8 cellular contexts compared by ENCODE assay signal in genomic region chr17:40070644-40070894, GRCh38. TPM values are rescaled to one million over a fixed set of nuclear protein-coding genes. Genes with fewer than 3 reads are reported as not detected.
DNase-seq lines count a peak whose midpoint lies in the region; ATAC-seq lines count a peak whose summit lies in the region.

No MANE protein-coding gene starts in this region.

- H3K4me1 Mint-ChIP-seq in activated CD4-positive, alpha-beta T cell treated with anti-CD3 and anti-CD28 coated beads for 36 hours: peaks cover 66% of the 10 kb centered on the region

- H3K27ac Mint-ChIP-seq in activated CD4-positive, alpha-beta T cell treated with anti-CD3 and anti-CD28 coated beads for 36 hours: peak overlapping the region; percentile 42

- intact Hi-C loops in activated CD4-positive, alpha-beta T cell treated with anti-CD3 and anti-CD28 coated beads for 36 hours (cut with DNase I, micrococcal nuclease): no loop called here

- no peak for DNase-seq in activated CD4-positive, alpha-beta T cell treated with anti-CD3 and anti-CD28 coated beads for 36 hours
- no peak for DNase-seq in activated CD4-positive, alpha-beta T cell treated with anti-CD3 and anti-CD28 coated beads, Interleukin-2, amount 50 U/mL, for 1 hour
- no peak for DNase-seq in Karpas-422
- DNase-seq in activated CD4-positive, alpha-beta T cell treated with anti-CD3 and anti-CD28 coated beads, Interleukin-2, amount 50 U/mL, for 4 hours: no peak

- no peak overlapping the region for H3K4me2 ChIP-seq in Karpas-422 (ENCODE audit: low read depth, low read length, poor library complexity, severe bottlenecking)

- H2AFZ ChIP-seq in Karpas-422 (ENCODE audit: low read length): no peak overlapping the region

- H3K9me2 ChIP-seq in Karpas-422 (replicated peaks; ENCODE audit: insufficient read depth, low read length): no peaks in the 10 kb centered on the region

- H3K27ac ChIP-seq in angular gyrus (ENCODE audit: low read depth, low read length): peak overlapping the region; percentile 99
- H3K27ac ChIP-seq in mucosa of rectum (ENCODE audit: low read depth in 2 of 2, low read length in 2 of 2): peak overlapping the region; percentile 96 to 98
- peak overlapping the region; percentile 100 for H3K27ac ChIP-seq in temporal lobe (ENCODE audit: low read depth, low read length)
- no peak overlapping the region for H3K27ac ChIP-seq in Karpas-422 (ENCODE audit: low read length)

- peaks cover 0 to 4% of the 10 kb centered on the region in 2 donors for H3K36me3 ChIP-seq in mucosa of rectum (ENCODE audit: control insufficient read depth in 2 of 2, insufficient read depth in 2 of 2, low read length in 2 of 2)
- H3K36me3 ChIP-seq in Karpas-422 (ENCODE audit: insufficient read depth, low read length): no peaks in the 10 kb centered on the region

- 0 out of 2 replicates have a peak, but pooled peaks cover 3% of the 10 kb centered on the region for H4K20me1 ChIP-seq in Karpas-422 (ENCODE audit: insufficient read depth, low read depth, low read length)

- H3K4me1 ChIP-seq in mucosa of rectum (ENCODE audit: control insufficient read depth in 2 of 2, insufficient read depth in 2 of 2, low read length in 2 of 2) (peaks cover 80 to 87% of the 10 kb centered on the region in 2 donors), Karpas-422 (ENCODE audit: low read length) (peaks cover 40% of the 10 kb centered on the region)

- no peaks in the 10 kb centered on the region for H3K27me3 ChIP-seq in mucosa of rectum (ENCODE audit: control insufficient read depth in 2 of 2, insufficient read depth in 2 of 2, low read length in 2 of 2)
- H3K27me3 ChIP-seq in Karpas-422 (ENCODE audit: low read length): no peaks in the 10 kb centered on the region

- H3K4me3 Mint-ChIP-seq in activated CD4-positive, alpha-beta T cell treated with anti-CD3 and anti-CD28 coated beads for 36 hours: no peak overlapping the region

- no peak for ATAC-seq in activated CD4-positive, alpha-beta T cell treated with anti-CD3 and anti-CD28 coated beads for 36 hours
- no peak for ATAC-seq in HG02938 (IDR thresholded peaks at IDR 0.05; ENCODE audit: unreplicated experiment)

- CTCF ChIA-PET in activated CD4-positive, alpha-beta T cell treated with anti-CD3 and anti-CD28 coated beads for 36 hours (lab: Charles Lee): interaction anchor here (0.6 to 1.2 kb wide), 4 partner anchors 16 to 863 kb away, joined by 3 to 4 read pairs (median 3); partner anchors contain the start of gene MED24

- POLR2A ChIA-PET in activated CD4-positive, alpha-beta T cell treated with anti-CD3 and anti-CD28 coated beads for 36 hours (lab: Charles Lee): no interaction called here

- H3K9me3 ChIP-seq in mucosa of rectum (ENCODE audit: control insufficient read depth in 2 of 2, low read length in 2 of 2) (no peaks in the 10 kb centered on the region), Karpas-422 (ENCODE audit: low read length) (no peaks in the 10 kb centered on the region)

- H3K9ac ChIP-seq in mucosa of rectum (ENCODE audit: low read depth in 1 of 2, low read length in 2 of 2) (peak overlapping the region; percentile 71 to 72), Karpas-422 (ENCODE audit: low read length) (no peak overlapping the region)

- peak overlapping the region; percentile 48 to 62 for H3K4me3 ChIP-seq in mucosa of rectum (ENCODE audit: low read length in 2 of 2)
- no peak overlapping the region for H3K4me3 ChIP-seq in Karpas-422 (ENCODE audit: low read length)

- H3K36me3 Mint-ChIP-seq in activated CD4-positive, alpha-beta T cell treated with anti-CD3 and anti-CD28 coated beads for 36 hours (ENCODE audit: low read depth): no peaks in the 10 kb centered on the region

- no peaks in the 10 kb centered on the region for H3K27me3 Mint-ChIP-seq in activated CD4-positive, alpha-beta T cell treated with anti-CD3 and anti-CD28 coated beads for 36 hours

- no peaks in the 10 kb centered on the region for H3K79me2 ChIP-seq in Karpas-422 (ENCODE audit: low read length)

- no peaks in the 10 kb centered on the region for H3K9me3 Mint-ChIP-seq in activated CD4-positive, alpha-beta T cell treated with anti-CD3 and anti-CD28 coated beads for 36 hours (ENCODE audit: low read depth)

RNA-seq across cellular contexts. Expression of gene THRA, which starts 7.8 kb away (rescaled TPM):
- 10 to 100 TPM; 12.9 to 13.1 TPM for total RNA-seq in activated CD4-positive, alpha-beta T cell treated with anti-CD3 and anti-CD28 coated beads for 36 hours
- 109 TPM for total RNA-seq in temporal lobe
- total RNA-seq in Karpas-422 (2014; rRNA removed; shearing (Covaris generic); ENCODE audit: low replicate concordance): 1.7 and 2.5 TPM in 2 replicates

RNA-seq across cellular contexts. Expression of gene MED24, which starts 16.4 kb away (rescaled TPM):
- 100 to 1,000 TPM in 1 of 2 experiments, 10 to 100 TPM in 1; 97.4 to 110 TPM for total RNA-seq in activated CD4-positive, alpha-beta T cell treated with anti-CD3 and anti-CD28 coated beads for 36 hours
- 76.7 TPM for total RNA-seq in temporal lobe
- total RNA-seq in Karpas-422 (2014; rRNA removed; shearing (Covaris generic); ENCODE audit: low replicate concordance): 40.8 and 50.6 TPM in 2 replicates

RNA-seq across cellular contexts. Expression of gene NR1D1, which starts 29.8 kb away (rescaled TPM):
- total RNA-seq in activated CD4-positive, alpha-beta T cell treated with anti-CD3 and anti-CD28 coated beads for 36 hours: 1 to 10 TPM; 5.2 to 5.4 TPM
- 0.25 TPM for total RNA-seq in temporal lobe
- 0.65 and 0.67 TPM in 2 replicates for total RNA-seq in Karpas-422 (2014; rRNA removed; shearing (Covaris generic); ENCODE audit: low replicate concordance)

RNA-seq across cellular contexts. Expression of gene MSL1, which starts 51.2 kb away (rescaled TPM):
- total RNA-seq in activated CD4-positive, alpha-beta T cell treated with anti-CD3 and anti-CD28 coated beads for 36 hours: 10 to 100 TPM; 81.7 to 89.6 TPM
- 81.9 TPM for total RNA-seq in temporal lobe
- 48.6 and 53.2 TPM in 2 replicates for total RNA-seq in Karpas-422 (2014; rRNA removed; shearing (Covaris generic); ENCODE audit: low replicate concordance)

RNA-seq across cellular contexts. Expression of gene CSF3, which starts 55.3 kb away (rescaled TPM):
- total RNA-seq in activated CD4-positive, alpha-beta T cell treated with anti-CD3 and anti-CD28 coated beads for 36 hours: not detected
- total RNA-seq in temporal lobe: not detected
- total RNA-seq in Karpas-422 (2014; rRNA removed; shearing (Covaris generic); ENCODE audit: low replicate concordance): not detected in 2 replicates
